1 cellular context compared by ENCODE assay signal in genomic region chr4:158787718-158788441, GRCh38.
A peak's percentile ranks its signal among the peaks of the same experiment; 100 is the strongest.
TF ChIP-seq lines count a peak whose summit lies in the region.

No MANE protein-coding gene starts in this region.

TF ChIP-seq in K562, 482 proteins besides CTCF, POLR2A, EP300 and RAD21 (continues in another document):
- TF ChIP-seq HNRNPH1 (optimal IDR thresholded peaks at IDR 0.05; ENCODE audit: low read depth, low read length) (no peak), HMBOX1 (IDR thresholded peaks at IDR 0.05) (peak; percentile 81), VEZF1 (CRISPR knock-in tag; IDR thresholded peaks at IDR 0.05) (0 out of 2 replicates have a peak, but pooled peaks have one; percentile 16), MBD1 (CRISPR knock-in tag; IDR thresholded peaks at IDR 0.05) (0 out of 2 replicates have a peak, but pooled peaks have one; percentile 28), HDAC1 (IDR thresholded peaks at IDR 0.05) (peak in 1 of 2 experiments; percentile 58; a peak in 2 of 4 replicates), STAT5A (IDR thresholded peaks at IDR 0.05; ENCODE audit: borderline replicate concordance, low read length) (peak; percentile 47; the same call in 1 of the 2 replicates), ZZZ3 (IDR thresholded peaks at IDR 0.05) (no peak), IRF9 (tag; IDR thresholded peaks at IDR 0.05) (no peak), DACH1 (IDR thresholded peaks at IDR 0.05; ENCODE audit: partially characterized antibody) (no peak), CREB1 (IDR thresholded peaks at IDR 0.05) (no peak), CREB1 (CRISPR knock-in tag; IDR thresholded peaks at IDR 0.05) (no peak), ZNF277 (CRISPR knock-in tag; IDR thresholded peaks at IDR 0.05; ENCODE audit: borderline replicate concordance) (no peak), C11orf30 (IDR thresholded peaks at IDR 0.05; ENCODE audit: low read depth) (peak; percentile 22; the same call in 1 of the 2 replicates), NONO (IDR thresholded peaks at IDR 0.05; ENCODE audit: low read depth in 2 of 2, low read length in 1 of 2) (0 out of 4 replicates have a peak, but pooled peaks of 1 of the 2 experiments have one; percentile 26), CREB3 (tag; conservative IDR thresholded peaks at IDR 0.05; ENCODE audit: low read depth) (no peak), MXD1 (CRISPR knock-in tag; IDR thresholded peaks at IDR 0.05; ENCODE audit: borderline replicate concordance, poor library complexity, severe bottlenecking) (no peak), HDAC2 (IDR thresholded peaks at IDR 0.05) (peak; percentile 45; the same call in 1 of the 2 replicates), KDM5B (IDR thresholded peaks at IDR 0.05; ENCODE audit: insufficient replicate concordance, low read depth, low read length) (no peak), HDAC6 (IDR thresholded peaks at IDR 0.05; ENCODE audit: low read depth, low read length) (no peak), ILK (tag; IDR thresholded peaks at IDR 0.05; ENCODE audit: borderline replicate concordance, low read depth) (no peak), ZNF639 (CRISPR knock-in tag; conservative IDR thresholded peaks at IDR 0.05 in 1 of 2, IDR thresholded peaks at IDR 0.05 in 1 of 2) (no peak), ZNF263 (CRISPR knock-in tag; IDR thresholded peaks at IDR 0.05; ENCODE audit: borderline replicate concordance) (peak; percentile 72), DPF2 (IDR thresholded peaks at IDR 0.05) (peak; percentile 54), TCF7 (IDR thresholded peaks at IDR 0.05; ENCODE audit: borderline replicate concordance) (no peak), SMARCB1 (IDR thresholded peaks at IDR 0.05; ENCODE audit: insufficient read length, low read depth) (no peak), RCOR1 (IDR thresholded peaks at IDR 0.05; ENCODE audit: borderline replicate concordance in 1 of 2, low read depth in 2 of 2, low read length in 2 of 2) (0 out of 4 replicates have a peak, but pooled peaks have one; percentile 14 to 32), MAFG (tag; conservative IDR thresholded peaks at IDR 0.05) (0 out of 2 replicates have a peak, but pooled peaks have one; percentile 4), E2F5 (CRISPR knock-in tag; IDR thresholded peaks at IDR 0.05) (no peak), MLLT1 (IDR thresholded peaks at IDR 0.05) (no peak), ZNF592 (IDR thresholded peaks at IDR 0.05) (no peak), CBX3 (IDR thresholded peaks at IDR 0.05; ENCODE audit: borderline replicate concordance in 1 of 2, low read length in 2 of 2) (no peak), NR2C1 (IDR thresholded peaks at IDR 0.05) (no peak), NR2C1 (tag; IDR thresholded peaks at IDR 0.05) (no peak), RBBP5 (IDR thresholded peaks at IDR 0.05; ENCODE audit: borderline replicate concordance, insufficient read depth, low read length, poor library complexity, severe bottlenecking) (peak; percentile 49), CXXC5 (CRISPR knock-in tag; IDR thresholded peaks at IDR 0.05) (0 out of 2 replicates have a peak, but pooled peaks have one; percentile 26), MYC (IDR thresholded peaks at IDR 0.05; ENCODE audit: low read depth, low read length) (peak; percentile 17; the same call in 1 of the 2 replicates), MYC (CRISPR knock-in tag; IDR thresholded peaks at IDR 0.05; ENCODE audit: borderline replicate concordance, low read depth) (no peak), ZKSCAN1 (IDR thresholded peaks at IDR 0.05; ENCODE audit: low read depth, low read length) (0 out of 2 replicates have a peak, but pooled peaks have one; percentile 44), BCOR (IDR thresholded peaks at IDR 0.05) (peak; percentile 14; the same call in 1 of the 2 replicates), NRF1 (conservative IDR thresholded peaks at IDR 0.05 in 1 of 2, IDR thresholded peaks at IDR 0.05 in 1 of 2) (no peak), ZFP36 (IDR thresholded peaks at IDR 0.05; ENCODE audit: low read depth, low read length, partially characterized antibody) (peak; percentile 9), NFE2 (IDR thresholded peaks at IDR 0.05; ENCODE audit: low read depth) (peak; percentile 51; the same call in 1 of the 2 replicates), MEIS2 (IDR thresholded peaks at IDR 0.05; ENCODE audit: partially characterized antibody) (peak; percentile 16), SREBF2 (CRISPR knock-in tag; IDR thresholded peaks at IDR 0.05) (no peak), ATF3 (IDR thresholded peaks at IDR 0.05) (0 out of 2 replicates have a peak, but pooled peaks have one; percentile 10), ATF3 (CRISPR knock-in tag; conservative IDR thresholded peaks at IDR 0.05) (no peak), CREM (IDR thresholded peaks at IDR 0.05; ENCODE audit: low read depth) (0 out of 2 replicates have a peak, but pooled peaks have one; percentile 9), L3MBTL2 (IDR thresholded peaks at IDR 0.05) (no peak)
